2 cellular contexts compared by ENCODE assay signal in the genomic region with DNA sequence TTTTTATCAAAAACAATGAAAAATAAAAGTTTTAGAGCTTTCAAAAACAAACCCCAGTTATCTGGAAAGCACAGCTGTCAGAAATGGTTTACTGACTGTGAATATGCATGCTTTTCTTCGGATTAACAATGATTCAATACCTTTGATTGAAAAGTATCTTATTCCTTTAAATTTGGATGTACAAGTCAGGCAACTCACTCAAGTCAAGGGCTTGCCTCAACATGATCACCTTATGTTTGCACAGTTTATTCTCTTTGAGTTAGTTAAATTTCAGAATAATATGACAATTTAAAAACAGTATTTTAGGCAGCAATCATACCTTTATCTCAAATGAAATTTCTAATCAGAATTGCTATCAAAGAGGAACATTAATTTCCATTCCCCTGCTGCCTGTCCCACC.
TF ChIP-seq lines count a peak whose summit lies in the region.

No MANE protein-coding gene starts in this region.

TF ChIP-seq in A549, 52 proteins besides CTCF, POLR2A, EP300 and RAD21 (continued from another document):
- TF ChIP-seq, protein P1, sequence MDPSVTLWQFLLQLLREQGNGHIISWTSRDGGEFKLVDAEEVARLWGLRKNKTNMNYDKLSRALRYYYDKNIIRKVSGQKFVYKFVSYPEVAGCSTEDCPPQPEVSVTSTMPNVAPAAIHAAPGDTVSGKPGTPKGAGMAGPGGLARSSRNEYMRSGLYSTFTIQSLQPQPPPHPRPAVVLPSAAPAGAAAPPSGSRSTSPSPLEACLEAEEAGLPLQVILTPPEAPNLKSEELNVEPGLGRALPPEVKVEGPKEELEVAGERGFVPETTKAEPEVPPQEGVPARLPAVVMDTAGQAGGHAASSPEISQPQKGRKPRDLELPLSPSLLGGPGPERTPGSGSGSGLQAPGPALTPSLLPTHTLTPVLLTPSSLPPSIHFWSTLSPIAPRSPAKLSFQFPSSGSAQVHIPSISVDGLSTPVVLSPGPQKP (IDR thresholded peaks at IDR 0.05; ENCODE audit: low read depth, low read length): no peak
- TF ChIP-seq SMC3 (IDR thresholded peaks at IDR 0.05): no peak
- TF ChIP-seq NFE2L2 (conservative IDR thresholded peaks at IDR 0.05; ENCODE audit: low read length): no peak
TF ChIP-seq in A549: peak in this region for 0.

TF ChIP-seq in WTC11, 78 proteins besides CTCF, POLR2A, EP300 and RAD21 (continued from another document):
- TF ChIP-seq ELF4 (CRISPR knock-in tag; IDR thresholded peaks at IDR 0.05; ENCODE audit: low read depth) (no peak), SOX15 (CRISPR knock-in tag; IDR thresholded peaks at IDR 0.05) (no peak), RORB (CRISPR knock-in tag; IDR thresholded peaks at IDR 0.05) (no peak), TEAD4 (CRISPR knock-in tag; IDR thresholded peaks at IDR 0.05) (no peak), NFE2L1 (CRISPR knock-in tag; IDR thresholded peaks at IDR 0.05) (no peak), ZNF423 (CRISPR knock-in tag; IDR thresholded peaks at IDR 0.05) (no peak), MXD4 (CRISPR knock-in tag; IDR thresholded peaks at IDR 0.05; ENCODE audit: borderline replicate concordance) (no peak), TEAD1 (CRISPR knock-in tag; IDR thresholded peaks at IDR 0.05) (no peak), NFYB (CRISPR knock-in tag; conservative IDR thresholded peaks at IDR 0.05; ENCODE audit: low read depth) (no peak), ATF1 (CRISPR knock-in tag; IDR thresholded peaks at IDR 0.05) (no peak), ZNF219 (CRISPR knock-in tag; IDR thresholded peaks at IDR 0.05; ENCODE audit: borderline replicate concordance) (no peak)
- TF ChIP-seq, protein P2, sequence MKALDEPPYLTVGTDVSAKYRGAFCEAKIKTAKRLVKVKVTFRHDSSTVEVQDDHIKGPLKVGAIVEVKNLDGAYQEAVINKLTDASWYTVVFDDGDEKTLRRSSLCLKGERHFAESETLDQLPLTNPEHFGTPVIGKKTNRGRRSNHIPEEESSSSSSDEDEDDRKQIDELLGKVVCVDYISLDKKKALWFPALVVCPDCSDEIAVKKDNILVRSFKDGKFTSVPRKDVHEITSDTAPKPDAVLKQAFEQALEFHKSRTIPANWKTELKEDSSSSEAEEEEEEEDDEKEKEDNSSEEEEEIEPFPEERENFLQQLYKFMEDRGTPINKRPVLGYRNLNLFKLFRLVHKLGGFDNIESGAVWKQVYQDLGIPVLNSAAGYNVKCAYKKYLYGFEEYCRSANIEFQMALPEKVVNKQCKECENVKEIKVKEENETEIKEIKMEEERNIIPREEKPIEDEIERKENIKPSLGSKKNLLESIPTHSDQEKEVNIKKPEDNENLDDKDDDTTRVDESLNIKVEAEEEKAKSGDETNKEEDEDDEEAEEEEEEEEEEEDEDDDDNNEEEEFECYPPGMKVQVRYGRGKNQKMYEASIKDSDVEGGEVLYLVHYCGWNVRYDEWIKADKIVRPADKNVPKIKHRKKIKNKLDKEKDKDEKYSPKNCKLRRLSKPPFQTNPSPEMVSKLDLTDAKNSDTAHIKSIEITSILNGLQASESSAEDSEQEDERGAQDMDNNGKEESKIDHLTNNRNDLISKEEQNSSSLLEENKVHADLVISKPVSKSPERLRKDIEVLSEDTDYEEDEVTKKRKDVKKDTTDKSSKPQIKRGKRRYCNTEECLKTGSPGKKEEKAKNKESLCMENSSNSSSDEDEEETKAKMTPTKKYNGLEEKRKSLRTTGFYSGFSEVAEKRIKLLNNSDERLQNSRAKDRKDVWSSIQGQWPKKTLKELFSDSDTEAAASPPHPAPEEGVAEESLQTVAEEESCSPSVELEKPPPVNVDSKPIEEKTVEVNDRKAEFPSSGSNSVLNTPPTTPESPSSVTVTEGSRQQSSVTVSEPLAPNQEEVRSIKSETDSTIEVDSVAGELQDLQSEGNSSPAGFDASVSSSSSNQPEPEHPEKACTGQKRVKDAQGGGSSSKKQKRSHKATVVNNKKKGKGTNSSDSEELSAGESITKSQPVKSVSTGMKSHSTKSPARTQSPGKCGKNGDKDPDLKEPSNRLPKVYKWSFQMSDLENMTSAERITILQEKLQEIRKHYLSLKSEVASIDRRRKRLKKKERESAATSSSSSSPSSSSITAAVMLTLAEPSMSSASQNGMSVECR (CRISPR knock-in tag; IDR thresholded peaks at IDR 0.05; ENCODE audit: borderline replicate concordance): no peak
- TF ChIP-seq, protein P3, sequence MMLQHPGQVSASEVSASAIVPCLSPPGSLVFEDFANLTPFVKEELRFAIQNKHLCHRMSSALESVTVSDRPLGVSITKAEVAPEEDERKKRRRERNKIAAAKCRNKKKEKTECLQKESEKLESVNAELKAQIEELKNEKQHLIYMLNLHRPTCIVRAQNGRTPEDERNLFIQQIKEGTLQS (CRISPR knock-in tag; conservative IDR thresholded peaks at IDR 0.05): no peak
- TF ChIP-seq, protein P4, sequence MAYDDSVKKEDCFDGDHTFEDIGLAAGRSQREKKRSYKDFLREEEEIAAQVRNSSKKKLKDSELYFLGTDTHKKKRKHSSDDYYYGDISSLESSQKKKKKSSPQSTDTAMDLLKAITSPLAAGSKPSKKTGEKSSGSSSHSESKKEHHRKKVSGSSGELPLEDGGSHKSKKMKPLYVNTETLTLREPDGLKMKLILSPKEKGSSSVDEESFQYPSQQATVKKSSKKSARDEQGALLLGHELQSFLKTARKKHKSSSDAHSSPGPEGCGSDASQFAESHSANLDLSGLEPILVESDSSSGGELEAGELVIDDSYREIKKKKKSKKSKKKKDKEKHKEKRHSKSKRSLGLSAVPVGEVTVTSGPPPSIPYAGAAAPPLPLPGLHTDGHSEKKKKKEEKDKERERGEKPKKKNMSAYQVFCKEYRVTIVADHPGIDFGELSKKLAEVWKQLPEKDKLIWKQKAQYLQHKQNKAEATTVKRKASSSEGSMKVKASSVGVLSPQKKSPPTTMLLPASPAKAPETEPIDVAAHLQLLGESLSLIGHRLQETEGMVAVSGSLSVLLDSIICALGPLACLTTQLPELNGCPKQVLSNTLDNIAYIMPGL (CRISPR knock-in tag; IDR thresholded peaks at IDR 0.05): no peak
- TF ChIP-seq, protein P5, sequence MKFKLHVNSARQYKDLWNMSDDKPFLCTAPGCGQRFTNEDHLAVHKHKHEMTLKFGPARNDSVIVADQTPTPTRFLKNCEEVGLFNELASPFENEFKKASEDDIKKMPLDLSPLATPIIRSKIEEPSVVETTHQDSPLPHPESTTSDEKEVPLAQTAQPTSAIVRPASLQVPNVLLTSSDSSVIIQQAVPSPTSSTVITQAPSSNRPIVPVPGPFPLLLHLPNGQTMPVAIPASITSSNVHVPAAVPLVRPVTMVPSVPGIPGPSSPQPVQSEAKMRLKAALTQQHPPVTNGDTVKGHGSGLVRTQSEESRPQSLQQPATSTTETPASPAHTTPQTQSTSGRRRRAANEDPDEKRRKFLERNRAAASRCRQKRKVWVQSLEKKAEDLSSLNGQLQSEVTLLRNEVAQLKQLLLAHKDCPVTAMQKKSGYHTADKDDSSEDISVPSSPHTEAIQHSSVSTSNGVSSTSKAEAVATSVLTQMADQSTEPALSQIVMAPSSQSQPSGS (CRISPR knock-in tag; IDR thresholded peaks at IDR 0.05; ENCODE audit: borderline replicate concordance, low read depth): no peak
- TF ChIP-seq, protein P6, sequence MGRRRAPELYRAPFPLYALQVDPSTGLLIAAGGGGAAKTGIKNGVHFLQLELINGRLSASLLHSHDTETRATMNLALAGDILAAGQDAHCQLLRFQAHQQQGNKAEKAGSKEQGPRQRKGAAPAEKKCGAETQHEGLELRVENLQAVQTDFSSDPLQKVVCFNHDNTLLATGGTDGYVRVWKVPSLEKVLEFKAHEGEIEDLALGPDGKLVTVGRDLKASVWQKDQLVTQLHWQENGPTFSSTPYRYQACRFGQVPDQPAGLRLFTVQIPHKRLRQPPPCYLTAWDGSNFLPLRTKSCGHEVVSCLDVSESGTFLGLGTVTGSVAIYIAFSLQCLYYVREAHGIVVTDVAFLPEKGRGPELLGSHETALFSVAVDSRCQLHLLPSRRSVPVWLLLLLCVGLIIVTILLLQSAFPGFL (CRISPR knock-in tag; IDR thresholded peaks at IDR 0.05; ENCODE audit: borderline replicate concordance): no peak
